1 cellular context compared by ENCODE assay signal in the genomic region with DNA sequence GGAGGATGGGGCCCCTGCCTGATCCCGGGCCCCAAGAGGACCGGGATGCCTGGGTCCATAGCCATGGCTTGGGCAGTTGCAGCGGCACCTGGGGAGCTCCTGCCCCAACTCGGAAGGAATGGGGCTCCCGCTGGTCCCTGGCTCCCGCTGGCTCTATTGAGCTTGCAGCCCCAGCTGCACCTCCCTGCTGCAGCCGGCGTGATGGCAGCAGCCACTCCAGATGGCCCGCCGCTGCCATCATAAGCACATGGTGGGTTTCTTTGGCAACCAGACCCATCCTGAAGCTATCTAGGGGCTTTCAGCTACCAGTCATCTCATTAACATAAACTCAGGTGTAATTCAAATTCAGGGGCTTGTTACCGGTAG.
TF ChIP-seq lines count a peak whose summit lies in the region.

No MANE protein-coding gene starts in this region.

TF ChIP-seq in HCT116, 20 proteins besides CTCF, POLR2A, EP300 and RAD21 (continued from another document):
- TF ChIP-seq, protein P1, sequence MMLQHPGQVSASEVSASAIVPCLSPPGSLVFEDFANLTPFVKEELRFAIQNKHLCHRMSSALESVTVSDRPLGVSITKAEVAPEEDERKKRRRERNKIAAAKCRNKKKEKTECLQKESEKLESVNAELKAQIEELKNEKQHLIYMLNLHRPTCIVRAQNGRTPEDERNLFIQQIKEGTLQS (IDR thresholded peaks at IDR 0.05), result no peak
- no peak for TF ChIP-seq ZNF274 (IDR thresholded peaks at IDR 0.05; ENCODE audit: low read depth, low read length)
- TF ChIP-seq SP1 (IDR thresholded peaks at IDR 0.05; ENCODE audit: low read depth), result no peak
- TF ChIP-seq, protein P2, sequence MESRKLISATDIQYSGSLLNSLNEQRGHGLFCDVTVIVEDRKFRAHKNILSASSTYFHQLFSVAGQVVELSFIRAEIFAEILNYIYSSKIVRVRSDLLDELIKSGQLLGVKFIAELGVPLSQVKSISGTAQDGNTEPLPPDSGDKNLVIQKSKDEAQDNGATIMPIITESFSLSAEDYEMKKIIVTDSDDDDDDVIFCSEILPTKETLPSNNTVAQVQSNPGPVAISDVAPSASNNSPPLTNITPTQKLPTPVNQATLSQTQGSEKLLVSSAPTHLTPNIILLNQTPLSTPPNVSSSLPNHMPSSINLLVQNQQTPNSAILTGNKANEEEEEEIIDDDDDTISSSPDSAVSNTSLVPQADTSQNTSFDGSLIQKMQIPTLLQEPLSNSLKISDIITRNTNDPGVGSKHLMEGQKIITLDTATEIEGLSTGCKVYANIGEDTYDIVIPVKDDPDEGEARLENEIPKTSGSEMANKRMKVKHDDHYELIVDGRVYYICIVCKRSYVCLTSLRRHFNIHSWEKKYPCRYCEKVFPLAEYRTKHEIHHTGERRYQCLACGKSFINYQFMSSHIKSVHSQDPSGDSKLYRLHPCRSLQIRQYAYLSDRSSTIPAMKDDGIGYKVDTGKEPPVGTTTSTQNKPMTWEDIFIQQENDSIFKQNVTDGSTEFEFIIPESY (IDR thresholded peaks at IDR 0.05; ENCODE audit: extremely low read depth, insufficient replicate concordance, low read length), result no peak
- no peak for TF ChIP-seq CBX3 (IDR thresholded peaks at IDR 0.05; ENCODE audit: low read depth)
